In the genomic region with DNA sequence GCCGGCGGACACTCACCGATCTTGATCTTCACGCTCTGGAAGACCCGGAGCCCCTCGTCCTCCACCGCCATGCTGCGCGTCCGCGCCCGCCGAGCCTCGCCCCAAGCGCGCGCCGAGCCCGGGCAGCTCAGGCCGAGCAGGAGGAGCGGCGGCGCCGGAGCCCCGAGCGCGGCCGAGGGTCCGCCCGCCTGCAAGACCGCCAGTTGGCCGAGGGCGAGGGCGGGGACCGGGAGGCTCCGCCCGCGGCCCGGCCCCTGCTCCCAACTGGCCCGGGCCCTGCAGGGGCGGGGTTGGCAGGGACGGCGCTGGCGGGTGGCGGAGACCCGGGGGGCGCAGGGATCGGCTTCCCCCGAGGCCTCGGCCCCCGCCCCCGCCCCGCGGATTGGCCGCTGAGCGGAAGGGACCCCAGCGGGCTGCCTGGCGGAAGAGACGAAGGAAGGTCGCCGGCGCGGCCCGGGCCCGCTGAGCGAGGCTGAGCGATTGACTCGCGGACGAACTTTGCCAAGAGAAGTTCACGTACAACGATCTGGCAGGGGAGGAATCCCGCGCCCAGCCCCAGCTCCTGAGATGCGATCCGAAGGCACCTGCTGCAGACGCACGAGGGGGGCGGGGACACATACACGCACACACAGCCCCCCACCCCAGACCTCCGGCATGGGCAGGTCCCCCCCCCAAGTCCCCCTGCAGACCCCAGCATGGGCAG, we compare ENCODE assay signal across 8 cellular contexts. TPM values are rescaled to one million over a fixed set of nuclear protein-coding genes. Genes with fewer than 3 reads are reported as not detected.
A peak's percentile ranks its signal among the peaks of the same experiment; 100 is the strongest.
DNase-seq lines count a peak whose midpoint lies in the region; ATAC-seq and TF ChIP-seq lines count a peak whose summit lies in the region.

Gene RASA3, minus strand, starts transcription at position 205 of the 703 bp plus-strand sequence. Its CDS starts 134 bp downstream, at position 71.

- H3K27ac ChIP-seq in HUES6 (ENCODE audit: low read depth, low read length), result no peak within 1 kb of the TSS
- peak within 1 kb of the TSS; percentile 95 to 97 for H3K27ac ChIP-seq in SK-N-SH (ENCODE audit: low read depth in 2 of 2, low read length in 1 of 2)
- peak within 1 kb of the TSS; percentile 63 for H3K27ac ChIP-seq in cardiac muscle cell

- H3K9me3 ChIP-seq in HUES6 (ENCODE audit: control insufficient read depth, insufficient read depth, low read depth, low read length), result no peaks in the 10 kb centered on the region
- H3K9me3 ChIP-seq in SK-N-SH, result no peaks in the 10 kb centered on the region
- H3K9me3 ChIP-seq in cardiac muscle cell (ENCODE audit: low read depth), result no peaks in the 10 kb centered on the region

- POLR2A ChIA-PET in SK-N-SH (lab: Yijun Ruan, JAX), result no interaction called here

- H3K4me1 ChIP-seq in HUES6 (ENCODE audit: control insufficient read depth, insufficient read depth, low read length) (peaks cover 41% of the 10 kb centered on the region), SK-N-SH (ENCODE audit: control insufficient read depth in 1 of 2, insufficient read depth in 2 of 2, low read depth in 1 of 2, low read length in 1 of 2) (peaks cover 31 to 32% of the 10 kb centered on the region in 2 experiments), cardiac muscle cell (ENCODE audit: low read depth) (peaks cover 34% of the 10 kb centered on the region)

- peak within 1 kb of the TSS; percentile 74 for H3K4me3 ChIP-seq in HUES6 (ENCODE audit: low read depth, low read length)
- peak within 1 kb of the TSS; percentile 84 to 99 for H3K4me3 ChIP-seq in SK-N-SH (ENCODE audit: low read depth in 2 of 2, low read length in 1 of 2)
- peak within 1 kb of the TSS; percentile 89 for H3K4me3 ChIP-seq in cardiac muscle cell

- peak within 1 kb of the TSS; percentile 57 for H3K9ac ChIP-seq in HUES6 (ENCODE audit: low read length)
- H3K9ac ChIP-seq in SK-N-SH, result peak within 1 kb of the TSS; percentile 92

- H3F3A ChIP-seq in SK-N-SH (replicated peaks; ENCODE audit: insufficient read depth), result peaks cover 24% of the 10 kb centered on the region

- peak within 1 kb of the TSS; percentile 97 for H3K4me2 ChIP-seq in SK-N-SH

- peaks cover 9% of the 10 kb centered on the region for H4K20me1 ChIP-seq in SK-N-SH (ENCODE audit: insufficient read depth)

- H3K27me3 ChIP-seq in HUES6 (ENCODE audit: control insufficient read depth, insufficient read depth, low read length) (peaks cover 6% of the 10 kb centered on the region; the same call in 1 of the 2 replicates), SK-N-SH (ENCODE audit: insufficient read depth) (no peaks in the 10 kb centered on the region), cardiac muscle cell (no peaks in the 10 kb centered on the region)

- TF ChIP-seq CTCF in SK-N-SH (IDR thresholded peaks at IDR 0.05) (no peak), cardiac muscle cell (IDR thresholded peaks at IDR 0.05; ENCODE audit: low read depth, low read length) (no peak), omental fat pad (IDR thresholded peaks at IDR 0.05) (no peak)

- peaks cover 47% of the 10 kb centered on the region for H3K79me2 ChIP-seq in SK-N-SH (ENCODE audit: insufficient read depth)

- CTCF ChIA-PET in SK-N-SH (lab: Yijun Ruan, JAX), result interaction anchor here (2.2 kb wide), 1 partner anchor 312 kb away, joined by 7 read pairs; no protein-coding TSS in a partner anchor

- H3K9me2 ChIP-seq in SK-N-SH, result no peaks in the 10 kb centered on the region

- TF ChIP-seq RAD21 in SK-N-SH (IDR thresholded peaks at IDR 0.05; ENCODE audit: low read length), result no peak

- peak; percentile 53 for ATAC-seq in GM21526 (IDR thresholded peaks at IDR 0.05; ENCODE audit: low FRiP score, unreplicated experiment)
- ATAC-seq in omental fat pad (ENCODE audit: low FRiP score), result peak; percentile 91
- ATAC-seq in GM18517 (IDR thresholded peaks at IDR 0.05; ENCODE audit: unreplicated experiment), result no peak

- H3K36me3 ChIP-seq in HUES6 (ENCODE audit: control insufficient read depth, insufficient read depth, low read length) (no peaks in the 10 kb centered on the region), SK-N-SH (replicated peaks in 1 of 2; ENCODE audit: control insufficient read depth in 1 of 2, insufficient read depth in 2 of 2, low read length in 1 of 2) (no peaks in the 10 kb centered on the region), cardiac muscle cell (no peaks in the 10 kb centered on the region)

- H2AFZ ChIP-seq in SK-N-SH (ENCODE audit: low read depth), result no peak within 1 kb of the TSS

- WGBS in SK-N-SH (ENCODE audit: low lambda C conversion rate), result no CpG with 5 or more reads among the region's 81 CpGs

- no peak for TF ChIP-seq EP300 in SK-N-SH (IDR thresholded peaks at IDR 0.05; ENCODE audit: borderline replicate concordance in 1 of 2, low read depth in 1 of 2, low read length in 1 of 2)

- peak; percentile 84 for DNase-seq in EH (ENCODE audit: low read depth)
- DNase-seq in SK-N-SH, result peak; percentile 99
- DNase-seq in amniotic stem cell (lab: John Stamatoyannopoulos, UW), result peak; percentile 43
- DNase-seq in cardiac muscle cell (ENCODE audit: low read depth in 1 of 2, low spot score in 1 of 2), result peak; percentile 93 to 94
- DNase-seq in omental fat pad (ENCODE audit: low spot score), result no peak

TF ChIP-seq in SK-N-SH, 30 proteins besides CTCF, POLR2A, EP300 and RAD21:
- TF ChIP-seq FOXM1 (IDR thresholded peaks at IDR 0.05; ENCODE audit: low read depth) (no peak), POLR2AphosphoS5 (IDR thresholded peaks at IDR 0.05; ENCODE audit: low read depth, low read length) (0 out of 2 replicates have a peak, but pooled peaks have one; percentile 13), NRF1 (IDR thresholded peaks at IDR 0.05; ENCODE audit: low read depth, low read length) (0 out of 2 replicates have a peak, but pooled peaks have one; percentile 4), FOSL2 (IDR thresholded peaks at IDR 0.05; ENCODE audit: borderline replicate concordance, low read depth) (no peak), MXI1 (IDR thresholded peaks at IDR 0.05; ENCODE audit: low read depth, low read length) (peak; percentile 55; the same call in 1 of the 2 replicates), FOXJ3 (CRISPR knock-in tag; IDR thresholded peaks at IDR 0.05) (no peak), TEAD4 (IDR thresholded peaks at IDR 0.05; ENCODE audit: borderline replicate concordance, insufficient read depth) (no peak), TAF1 (IDR thresholded peaks at IDR 0.05; ENCODE audit: borderline replicate concordance, low read depth, low read length) (peak; percentile 62; the same call in 1 of the 2 replicates)

RNA-seq across cellular contexts. Expression of gene RASA3, which starts in this region (rescaled TPM):
- 23.9 and 25.1 TPM in 2 replicates for polyA plus RNA-seq in SK-N-SH (2012; rRNA removed)
- 17.3 and 20.8 TPM in 2 replicates for polyA plus RNA-seq in SK-N-SH (2012; cell fraction: cytosol; rRNA removed)
- 26.8 and 31.9 TPM in 2 replicates for polyA plus RNA-seq in SK-N-SH (2012; cell fraction: nucleus; rRNA removed)
- total RNA-seq in cardiac muscle cell, result 18.1 and 26.0 TPM in 2 replicates
- polyA plus RNA-seq in cardiac muscle cell, result 14.0 and 21.4 TPM in 2 replicates
- 10 to 100 TPM; 28.1 to 73.4 (median 56.8) TPM for total RNA-seq in omental fat pad
